In the genomic region with DNA sequence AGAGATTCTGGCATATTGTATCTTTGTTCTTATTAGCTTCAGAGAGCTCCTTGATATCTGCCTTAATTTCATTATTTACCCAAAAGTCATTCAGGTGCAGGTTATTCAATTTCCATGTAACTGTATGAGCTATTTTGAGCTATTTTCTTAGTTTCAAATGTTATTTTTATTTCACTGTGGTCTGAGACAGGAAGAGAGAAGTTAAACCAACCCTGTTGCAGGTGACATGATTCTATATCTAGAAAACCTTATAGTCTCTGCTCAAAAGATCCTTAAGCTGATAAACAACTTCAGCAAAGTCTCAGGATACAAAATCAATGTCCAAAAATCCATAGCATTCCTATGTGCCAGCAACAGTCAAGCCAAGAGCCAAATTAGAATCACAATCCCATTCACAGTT, we compare ENCODE assay signal across 14 cellular contexts.
DNase-seq lines count a peak whose midpoint lies in the region; ATAC-seq and TF ChIP-seq lines count a peak whose summit lies in the region.
"Had no signal": no experiment of that assay in that cellular context is flagged by ENCODE, and none has a peak within 500 bp of the region (broad histone marks: within the 10 kb centered on the region; RNA-seq: fewer than 3 reads in every experiment).

No MANE protein-coding gene starts in this region.

- H3K4me1 ChIP-seq in MM.1S (ENCODE audit: low read length) = peaks cover 48% of the 10 kb centered on the region

- ATAC-seq in GM18858 (IDR thresholded peaks at IDR 0.05; ENCODE audit: unreplicated experiment) (peak; percentile 97), GM21526 (IDR thresholded peaks at IDR 0.05; ENCODE audit: low FRiP score, unreplicated experiment) (peak; percentile 88), HG03060 (IDR thresholded peaks at IDR 0.05; ENCODE audit: low read depth, unreplicated experiment) (peak; percentile 79)
- ATAC-seq in activated CD8-positive, alpha-beta T cell treated with anti-CD3 and anti-CD28 coated beads, Interleukin-2, amount 10 ng/mL, durations not matched to agents 7 days and 5 days = no peak
- ATAC-seq: activated CD8-positive, alpha-beta T cell treated with anti-CD3 and anti-CD28 coated beads for 36 hours had no signal

- no peak overlapping the region for H3K27ac Mint-ChIP-seq in activated CD8-positive, alpha-beta T cell treated with anti-CD3 and anti-CD28 coated beads, Interleukin-2, amount 10 ng/mL, durations not matched to agents 7 days and 5 days
- H3K27ac Mint-ChIP-seq: activated CD8-positive, alpha-beta T cell treated with anti-CD3 and anti-CD28 coated beads for 36 hours; activated naive CD4-positive, alpha-beta T cell treated with anti-CD3 and anti-CD28 coated beads, Interleukin-2, amount 50 U/mL, for 24 hours had no signal

- CTCF ChIA-PET in activated CD8-positive, alpha-beta T cell treated with anti-CD3 and anti-CD28 coated beads, Interleukin-2, amount 10 ng/mL, durations not matched to agents 7 days and 5 days (lab: Charles Lee) = no interaction called here

- POLR2A ChIA-PET in activated CD8-positive, alpha-beta T cell treated with anti-CD3 and anti-CD28 coated beads, Interleukin-2, amount 10 ng/mL, durations not matched to agents 7 days and 5 days (lab: Charles Lee) = no interaction called here

- no peaks in the 10 kb centered on the region for H3K4me1 Mint-ChIP-seq in activated CD8-positive, alpha-beta T cell treated with anti-CD3 and anti-CD28 coated beads, Interleukin-2, amount 10 ng/mL, durations not matched to agents 7 days and 5 days (ENCODE audit: low read depth)
- H3K4me1 Mint-ChIP-seq: activated naive CD4-positive, alpha-beta T cell treated with anti-CD3 and anti-CD28 coated beads, Interleukin-2, amount 50 U/mL, for 24 hours had no signal

- no peaks in the 10 kb centered on the region for H3K9me2 ChIP-seq in MM.1S (replicated peaks; ENCODE audit: insufficient read depth, low read length)

- H3K4me3 ChIP-seq in MM.1S (ENCODE audit: low read length) (peak overlapping the region; percentile 14; the same call in 1 of the 2 replicates), foreskin fibroblast (ENCODE audit: low read depth in 1 of 2, low read length in 2 of 2) (no peak overlapping the region)

- peak overlapping the region; percentile 85 for H3K27ac ChIP-seq in MM.1S (ENCODE audit: low read length)
- H3K27ac ChIP-seq: neutrophil had no signal

- H4K20me1 ChIP-seq in MM.1S (ENCODE audit: insufficient read depth, low read length) = no peaks in the 10 kb centered on the region

- peak overlapping the region; percentile 40 for H2AFZ ChIP-seq in MM.1S (ENCODE audit: low read length)

- peak; percentile 92 for DNase-seq in MM.1S
- no peak for DNase-seq in foreskin fibroblast
- no peak for DNase-seq in D341Med (ENCODE audit: low spot score)
- no peak for DNase-seq in activated CD8-positive, alpha-beta T cell treated with anti-CD3 and anti-CD28 coated beads, Interleukin-2, amount 10 ng/mL, durations not matched to agents 7 days and 5 days
- no peak for DNase-seq in stimulated activated CD4-positive, alpha-beta T cell treated with anti-CD3 and anti-CD28 coated beads, Interleukin-4, amount 100 ng/mL, for 24 hours
- DNase-seq: activated CD8-positive, alpha-beta T cell treated with anti-CD3 and anti-CD28 coated beads for 36 hours; C1 segment of cervical spinal cord; kidney glomerular epithelial cell; NCI-H524 treated with DMSO at 0.1 percent for 48 hours had no signal

- H3K36me3 Mint-ChIP-seq in activated CD8-positive, alpha-beta T cell treated with anti-CD3 and anti-CD28 coated beads, Interleukin-2, amount 10 ng/mL, durations not matched to agents 7 days and 5 days (ENCODE audit: low read depth) = no peaks in the 10 kb centered on the region
- H3K36me3 Mint-ChIP-seq: activated naive CD4-positive, alpha-beta T cell treated with anti-CD3 and anti-CD28 coated beads, Interleukin-2, amount 50 U/mL, for 24 hours had no signal

- H3K27me3 ChIP-seq in MM.1S (replicated peaks; ENCODE audit: insufficient read depth, low read length) = no peaks in the 10 kb centered on the region
- H3K27me3 ChIP-seq: neutrophil had no signal

- peaks cover 20% of the 10 kb centered on the region for H3F3A ChIP-seq in MM.1S (ENCODE audit: insufficient read depth, low read length)

- H3K4me3 Mint-ChIP-seq in activated CD8-positive, alpha-beta T cell treated with anti-CD3 and anti-CD28 coated beads, Interleukin-2, amount 10 ng/mL, durations not matched to agents 7 days and 5 days = no peak overlapping the region
- H3K4me3 Mint-ChIP-seq: activated CD8-positive, alpha-beta T cell treated with anti-CD3 and anti-CD28 coated beads for 36 hours; activated naive CD4-positive, alpha-beta T cell treated with anti-CD3 and anti-CD28 coated beads, Interleukin-2, amount 50 U/mL, for 24 hours had no signal

- H3K9me3 ChIP-seq in MM.1S (replicated peaks; ENCODE audit: insufficient read depth, low read length) = no peaks in the 10 kb centered on the region
- H3K9me3 ChIP-seq: neutrophil had no signal

- H3K36me3 ChIP-seq in MM.1S (replicated peaks; ENCODE audit: insufficient read depth, low read length) = no peaks in the 10 kb centered on the region; the same call in none of the 2 replicates
- H3K36me3 ChIP-seq: neutrophil had no signal

- TF ChIP-seq CTCF in MM.1S (IDR thresholded peaks at IDR 0.05; ENCODE audit: low read length) = no peak
- no peak for TF ChIP-seq CTCF in foreskin fibroblast (IDR thresholded peaks at IDR 0.05; ENCODE audit: low read depth, low read length)

- no peaks in the 10 kb centered on the region for H3K9me3 Mint-ChIP-seq in activated CD8-positive, alpha-beta T cell treated with anti-CD3 and anti-CD28 coated beads, Interleukin-2, amount 10 ng/mL, durations not matched to agents 7 days and 5 days (ENCODE audit: insufficient read depth)
- H3K9me3 Mint-ChIP-seq: activated CD8-positive, alpha-beta T cell treated with anti-CD3 and anti-CD28 coated beads for 36 hours; activated naive CD4-positive, alpha-beta T cell treated with anti-CD3 and anti-CD28 coated beads, Interleukin-2, amount 50 U/mL, for 24 hours had no signal

- no peaks in the 10 kb centered on the region for H3K79me2 ChIP-seq in MM.1S (ENCODE audit: low read length)

- no peaks in the 10 kb centered on the region for H3K27me3 Mint-ChIP-seq in activated CD8-positive, alpha-beta T cell treated with anti-CD3 and anti-CD28 coated beads, Interleukin-2, amount 10 ng/mL, durations not matched to agents 7 days and 5 days (ENCODE audit: low read depth)
- H3K27me3 Mint-ChIP-seq: activated CD8-positive, alpha-beta T cell treated with anti-CD3 and anti-CD28 coated beads for 36 hours; activated naive CD4-positive, alpha-beta T cell treated with anti-CD3 and anti-CD28 coated beads, Interleukin-2, amount 50 U/mL, for 24 hours had no signal

- peak overlapping the region; percentile 81 for H3K4me2 ChIP-seq in MM.1S (ENCODE audit: low read depth, low read length)

- peak overlapping the region; percentile 34 for H3K9ac ChIP-seq in MM.1S (ENCODE audit: low read length)
